9 cellular contexts compared by ENCODE assay signal in the genomic region with DNA sequence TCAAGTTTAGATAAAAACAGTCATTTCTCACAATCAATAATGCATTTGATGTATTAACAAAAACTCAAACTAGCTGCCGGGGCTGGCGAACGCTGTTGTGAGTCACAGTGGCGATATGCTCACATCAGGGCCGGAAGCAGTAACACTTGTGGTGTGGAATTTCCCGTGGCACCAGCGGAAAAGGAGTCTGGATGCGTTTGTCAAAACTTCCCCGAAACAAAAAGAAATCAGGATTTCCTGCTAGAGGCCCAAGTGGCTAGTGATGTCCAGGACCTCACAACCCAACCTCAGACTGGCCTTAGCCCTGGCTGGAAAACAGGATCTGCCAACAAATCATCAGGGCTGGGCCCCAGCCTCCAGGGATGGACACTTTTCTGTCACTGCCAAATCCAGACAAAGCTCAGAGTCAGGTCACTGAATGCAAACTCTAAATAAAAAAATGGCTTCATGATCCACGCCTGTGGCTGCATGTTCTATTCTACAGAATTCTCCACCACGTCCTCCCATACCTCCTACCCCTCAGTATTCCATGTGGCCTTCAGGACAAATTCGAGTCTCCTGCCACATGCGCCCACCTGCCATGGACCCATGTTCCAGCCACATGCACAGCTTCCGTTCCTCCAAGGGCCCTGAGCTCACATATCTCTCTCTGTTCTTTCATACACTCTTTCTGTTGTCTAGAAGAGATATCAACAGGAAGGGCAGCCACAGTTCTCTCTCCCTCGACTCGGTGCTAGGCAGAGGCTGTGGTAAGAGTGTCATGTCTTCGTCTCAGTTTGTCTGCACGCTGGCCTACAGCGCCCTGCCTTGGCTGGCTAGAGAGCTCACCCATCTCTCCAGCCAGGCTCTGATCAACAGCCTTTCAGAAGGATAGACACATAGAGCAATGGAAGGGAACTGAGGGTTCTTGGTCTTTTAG. TPM values are rescaled to one million over a fixed set of nuclear protein-coding genes. Genes with fewer than 3 reads are reported as not detected.
DNase-seq lines count a peak whose midpoint lies in the region; ATAC-seq and TF ChIP-seq lines count a peak whose summit lies in the region.
"Had no signal": no experiment of that assay in that cellular context is flagged by ENCODE, and none has a peak within 500 bp of the region (broad histone marks: within the 10 kb centered on the region; RNA-seq: fewer than 3 reads in every experiment).

No MANE protein-coding gene starts in this region.

- H3K27me3 ChIP-seq in A673 (replicated peaks; ENCODE audit: insufficient read depth, low read depth, low read length, poor library complexity): no peaks in the 10 kb centered on the region
- H3K27me3 ChIP-seq: SJSA1 had no signal

- ATAC-seq in memory B cell (ENCODE audit: low read depth) (peak; percentile 55), GM18873 (IDR thresholded peaks at IDR 0.05; ENCODE audit: low FRiP score, unreplicated experiment) (no peak)

- H3K9me3 Mint-ChIP-seq in memory B cell: no peaks in the 10 kb centered on the region

- BruUV-seq in A673 (replicated peaks; lab: Mats Ljungman, UMichigan): no TSS peak

- peaks cover 14% of the 10 kb centered on the region for H3K4me1 ChIP-seq in A673 (ENCODE audit: insufficient read depth, low read length, poor library complexity, severe bottlenecking)

- CTCF ChIA-PET in A673 (lab: Charles Lee): no interaction called here

- POLR2A ChIA-PET in A673 (lab: Charles Lee; ENCODE audit: low non-redundant PET): no interaction called here

- no peak for TF ChIP-seq CTCF in A673 (conservative IDR thresholded peaks at IDR 0.05; ENCODE audit: low read depth, low read length)

- no peak overlapping the region for H3K4me3 Mint-ChIP-seq in memory B cell

- peak overlapping the region; percentile 48 for H3K27ac Mint-ChIP-seq in memory B cell

- no peaks in the 10 kb centered on the region for H3K36me3 ChIP-seq in A673 (ENCODE audit: insufficient read depth, low read length, poor library complexity, severe bottlenecking)

- H3K9me3 ChIP-seq in A673 (ENCODE audit: low read depth, low read length, poor library complexity, severe bottlenecking): no peaks in the 10 kb centered on the region
- H3K9me3 ChIP-seq: SJSA1 had no signal

- H3K27me3 Mint-ChIP-seq in memory B cell: no peaks in the 10 kb centered on the region

- intact Hi-C loops in A673 (cut with micrococcal nuclease; ENCODE audit: unreplicated experiment): no loop called here

- peaks cover 3% of the 10 kb centered on the region for H3K36me3 Mint-ChIP-seq in memory B cell

- peaks cover 20% of the 10 kb centered on the region for H3K4me1 Mint-ChIP-seq in memory B cell

- H3K27ac ChIP-seq in A673 (ENCODE audit: low read depth, low read length, poor library complexity, severe bottlenecking): peak overlapping the region; percentile 40
- H3K27ac ChIP-seq: SJSA1 had no signal

- DNase-seq in A673 (ENCODE audit: low spot score) (no peak), RPMI7951 (ENCODE audit: low read depth) (peak; percentile 56), memory B cell (ENCODE audit: low spot score in 2 of 2) (no peak), NCI-H524 treated with DMSO at 0.1 percent for 48 hours (lab: John Stamatoyannopoulos, UW) (no peak), SIG-M5 (lab: John Stamatoyannopoulos, UW) (no peak)
- peak; percentile 55 for DNase-seq in activated gamma-delta T cell treated with anti-CD3 and anti-CD28 coated beads, Interleukin-2, amount 50 U/mL, for 16 hours (ENCODE audit: low read depth)
- DNase-seq in stimulated activated CD8-positive, alpha-beta memory T cell treated with anti-CD3 and anti-CD28 coated beads, Interleukin-7, amount 100 ng/mL, for 4 hours (ENCODE audit: low read depth in 2 of 2): peak; percentile 69 to 71

- no peak overlapping the region for H3K4me3 ChIP-seq in A673 (ENCODE audit: low read depth, low read length, poor library complexity, severe bottlenecking)
- H3K4me3 ChIP-seq: SJSA1 had no signal

RNA-seq across cellular contexts. Expression of a gene that starts 35.4 kb away (rescaled TPM):
- total RNA-seq in A673 (2021): 27.3 and 29.4 TPM in 2 replicates
- total RNA-seq in RPMI7951 (2014; rRNA removed; shearing (Covaris generic)): 35.3 and 43.4 TPM in 2 replicates

RNA-seq across cellular contexts. Expression of a gene that starts 43.1 kb away (rescaled TPM):
- total RNA-seq in A673 (2021): 2.4 and 3.2 TPM in 2 replicates
- 1.7 and 1.9 TPM in 2 replicates for total RNA-seq in RPMI7951 (2014; rRNA removed; shearing (Covaris generic))

Comparison
In these comparisons a context has a peak if more than half of its experiments do, and no peak if none do; other contexts are left out.
1. DNase-seq: peak in RPMI7951 (single experiment), activated gamma-delta T cell treated with anti-CD3 and anti-CD28 coated beads, Interleukin-2, amount 50 U/mL, for 16 hours (single experiment) and stimulated activated CD8-positive, alpha-beta memory T cell treated with anti-CD3 and anti-CD28 coated beads, Interleukin-7, amount 100 ng/mL, for 4 hours (2 of 2); none in A673 (single experiment), memory B cell (0 of 2), NCI-H524 treated with DMSO at 0.1 percent for 48 hours (single experiment) and SIG-M5 (single experiment).